In genomic region chr22:32800158-32800557, GRCh38 we compare ENCODE assay signal across 1 cellular context.
TF ChIP-seq lines count a peak whose summit lies in the region.

No MANE protein-coding gene starts in this region.

TF ChIP-seq in WTC11, 78 proteins besides CTCF, POLR2A, EP300 and RAD21 (continued from another document):
- TF ChIP-seq STAT6 (CRISPR knock-in tag; conservative IDR thresholded peaks at IDR 0.05; ENCODE audit: low read depth) (no peak), ZNF396 (CRISPR knock-in tag; IDR thresholded peaks at IDR 0.05; ENCODE audit: borderline replicate concordance) (no peak), JUN (CRISPR knock-in tag; IDR thresholded peaks at IDR 0.05) (no peak)
